12 cellular contexts compared by ENCODE assay signal in the genomic region with DNA sequence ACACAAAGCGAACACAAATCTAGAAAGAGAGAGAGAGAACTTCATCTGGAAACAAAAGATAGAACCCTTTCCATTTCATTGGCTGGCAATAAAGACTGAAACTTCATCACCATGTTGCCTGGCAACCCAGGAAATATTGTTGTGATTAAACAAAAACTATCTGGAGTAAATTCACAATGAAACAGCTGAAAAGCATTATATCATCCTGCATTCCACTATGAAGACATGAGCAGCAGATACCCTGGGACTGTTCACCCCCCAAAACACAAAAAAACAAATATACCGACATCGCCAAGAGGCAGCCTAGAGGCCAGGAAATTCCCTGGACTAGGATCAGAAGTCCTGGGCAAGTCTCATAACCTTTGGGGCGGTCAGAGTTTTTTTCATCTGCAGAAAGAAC.
DNase-seq lines count a peak whose midpoint lies in the region; TF ChIP-seq lines count a peak whose summit lies in the region.
"Had no signal": no experiment of that assay in that cellular context is flagged by ENCODE, and none has a peak within 500 bp of the region (broad histone marks: within the 10 kb centered on the region; RNA-seq: fewer than 3 reads in every experiment).

No MANE protein-coding gene starts in this region.

- H3K9me3 ChIP-seq in breast epithelium (no peaks in the 10 kb centered on the region), fibroblast of lung (ENCODE audit: control insufficient read depth, insufficient read depth, low read depth, low read length) (no peaks in the 10 kb centered on the region), WERI-Rb-1 (ENCODE audit: severe bottlenecking) (no peaks in the 10 kb centered on the region)

- H3K27me3 ChIP-seq in breast epithelium, result no peaks in the 10 kb centered on the region
- no peaks in the 10 kb centered on the region for H3K27me3 ChIP-seq in fibroblast of lung (ENCODE audit: control insufficient read depth, insufficient read depth, low read length)
- no peaks in the 10 kb centered on the region for H3K27me3 ChIP-seq in WERI-Rb-1 (ENCODE audit: insufficient read depth, low read depth, severe bottlenecking)

- no peak overlapping the region for H3K4me2 ChIP-seq in fibroblast of lung (ENCODE audit: extremely low read depth, insufficient read depth, low read length)

- CTCF ChIA-PET in MCF 10A (lab: Yijun Ruan, JAX), result interaction anchor here (0.6 to 0.7 kb wide), 2 partner anchors 12 to 257 kb away, joined by 3 read pairs; no protein-coding TSS in a partner anchor

- H3K27ac Mint-ChIP-seq in MCF 10A (ENCODE audit: low read depth, unreplicated experiment) (no peak overlapping the region), nephron (peak overlapping the region in 2 of 3 experiments; percentile 39 to 40)
- H3K27ac Mint-ChIP-seq: dendritic cell treated with granulocyte-macrophage colony-stimulating factor and Interleukin-4, amounts not matched to agents 40 ng/mL and 50 ng/mL, for 4 days had no signal

- no peak overlapping the region for H3K9ac ChIP-seq in fibroblast of lung (ENCODE audit: insufficient read depth, low read length)

- H3K27me3 Mint-ChIP-seq in MCF 10A (ENCODE audit: insufficient read depth, unreplicated experiment) (no peaks in the 10 kb centered on the region), nephron (ENCODE audit: low read depth) (peaks cover 3% of the 10 kb centered on the region)

- H3K9me3 Mint-ChIP-seq in MCF 10A (ENCODE audit: unreplicated experiment) (no peaks in the 10 kb centered on the region), nephron (peaks cover 8% of the 10 kb centered on the region)
- H3K9me3 Mint-ChIP-seq: dendritic cell treated with granulocyte-macrophage colony-stimulating factor and Interleukin-4, amounts not matched to agents 40 ng/mL and 50 ng/mL, for 4 days had no signal

- TF ChIP-seq CTCF in breast epithelium (IDR thresholded peaks at IDR 0.05), result no peak
- no peak for TF ChIP-seq CTCF in MCF 10A (IDR thresholded peaks at IDR 0.05; ENCODE audit: unreplicated experiment)
- no peak for TF ChIP-seq CTCF in fibroblast of lung (conservative IDR thresholded peaks at IDR 0.05 in 1 of 2, IDR thresholded peaks at IDR 0.05 in 1 of 2; ENCODE audit: low read depth in 1 of 2, low read length in 2 of 2)
- no peak for TF ChIP-seq CTCF in nephron (IDR thresholded peaks at IDR 0.05; ENCODE audit: unreplicated experiment in 3 of 3)
- TF ChIP-seq CTCF in WERI-Rb-1 (IDR thresholded peaks at IDR 0.05; ENCODE audit: low read depth, low read length), result no peak

- H3K4me1 Mint-ChIP-seq in MCF 10A (ENCODE audit: insufficient read depth, unreplicated experiment) (peaks cover 6% of the 10 kb centered on the region), nephron (peaks cover 24% of the 10 kb centered on the region)

- no peaks in the 10 kb centered on the region for H3K36me3 Mint-ChIP-seq in MCF 10A (ENCODE audit: insufficient read depth, unreplicated experiment)
- no peaks in the 10 kb centered on the region for H3K36me3 Mint-ChIP-seq in nephron (ENCODE audit: low read depth)

- H3K79me2 ChIP-seq in fibroblast of lung (ENCODE audit: control insufficient read depth, insufficient read depth, low read length), result no peaks in the 10 kb centered on the region

- H3K4me3 ChIP-seq in breast epithelium (peak overlapping the region in 1 of 3 donors; percentile 21), fibroblast of lung (replicated peaks in 1 of 4; ENCODE audit: control extremely low read depth in 1 of 4, insufficient read depth in 1 of 4, low read depth in 3 of 4, low read length in 4 of 4) (no peak overlapping the region), WERI-Rb-1 (ENCODE audit: low read depth, low read length) (no peak overlapping the region)

- no peak for DNase-seq in breast epithelium (ENCODE audit: low spot score in 2 of 2)
- no peak for DNase-seq in MCF 10A (ENCODE audit: unreplicated experiment)
- DNase-seq in fibroblast of lung (ENCODE audit: low read depth in 2 of 2), result peak; percentile 35 to 77
- DNase-seq in DMS79 (lab: John Stamatoyannopoulos, UW), result no peak
- no peak for DNase-seq in NOMO-1 treated with DMSO at 0.1 percent for 48 hours (lab: John Stamatoyannopoulos, UW; ENCODE audit: unreplicated experiment)
- DNase-seq in WERI-Rb-1, result no peak
- no peak for DNase-seq in SKM-1 treated with dmso at 0.1 percent for 144 hours (lab: John Stamatoyannopoulos, UW; ENCODE audit: unreplicated experiment)
- DNase-seq: BE2C; NCI-H1417; stimulated activated CD4-positive, alpha-beta T cell treated with anti-CD3 and anti-CD28 coated beads, Interleukin-1b, Interleukin-23, amount 100 ng/mL, for 48 hours had no signal

- H3K4me3 Mint-ChIP-seq in MCF 10A (ENCODE audit: unreplicated experiment) (no peak overlapping the region), nephron (no peak overlapping the region)
- H3K4me3 Mint-ChIP-seq: dendritic cell treated with granulocyte-macrophage colony-stimulating factor and Interleukin-4, amounts not matched to agents 40 ng/mL and 50 ng/mL, for 4 days had no signal

- H3K36me3 ChIP-seq in breast epithelium, result no peaks in the 10 kb centered on the region
- H3K36me3 ChIP-seq in fibroblast of lung (ENCODE audit: control insufficient read depth, insufficient read depth, low read length), result no peaks in the 10 kb centered on the region
- no peaks in the 10 kb centered on the region for H3K36me3 ChIP-seq in WERI-Rb-1
- H3K36me3 ChIP-seq: BE2C had no signal

- no peak for TF ChIP-seq POLR2A in breast epithelium (IDR thresholded peaks at IDR 0.05)

- H3K27ac ChIP-seq in breast epithelium (peak overlapping the region; percentile 72 to 74), fibroblast of lung (ENCODE audit: insufficient read depth, low read length) (no peak overlapping the region), WERI-Rb-1 (no peak overlapping the region)

- H2AFZ ChIP-seq in fibroblast of lung (ENCODE audit: low read length), result no peak overlapping the region

- POLR2A ChIA-PET in MCF 10A (lab: Yijun Ruan, JAX), result interaction anchor here (0.6 kb wide), 1 partner anchor 21 kb away, joined by 3 read pairs; no protein-coding TSS in a partner anchor

- intact Hi-C loops in breast epithelium (cut with DNase I; ENCODE audit: low total_unique reads) (no loop called here), MCF 10A (cut with micrococcal nuclease) (no loop called here)

- no TSS peak for BruUV-seq in MCF 10A (replicated peaks; lab: Mats Ljungman, UMichigan)

- no peaks in the 10 kb centered on the region for H4K20me1 ChIP-seq in fibroblast of lung (ENCODE audit: control insufficient read depth, extremely low read depth, insufficient read depth, low read length)

- H3K4me1 ChIP-seq in breast epithelium (no peaks in the 10 kb centered on the region), fibroblast of lung (ENCODE audit: control insufficient read depth, extremely low read depth, insufficient read depth, low read length) (no peaks in the 10 kb centered on the region)
- H3K4me1 ChIP-seq: BE2C had no signal

Comparison
In these comparisons a context has a peak if more than half of its experiments do, and no peak if none do; other contexts are left out.
1. DNase-seq: peak in fibroblast of lung (2 of 2); none in breast epithelium (0 of 2), MCF 10A (single experiment), DMS79 (single experiment), NOMO-1 treated with DMSO at 0.1 percent for 48 hours (single experiment), WERI-Rb-1 (single experiment) and SKM-1 treated with dmso at 0.1 percent for 144 hours (single experiment).
2. H3K27ac ChIP-seq: peak in breast epithelium (2 of 2); none in fibroblast of lung (single experiment) and WERI-Rb-1 (single experiment).